8 cellular contexts compared by ENCODE assay signal in the genomic region with DNA sequence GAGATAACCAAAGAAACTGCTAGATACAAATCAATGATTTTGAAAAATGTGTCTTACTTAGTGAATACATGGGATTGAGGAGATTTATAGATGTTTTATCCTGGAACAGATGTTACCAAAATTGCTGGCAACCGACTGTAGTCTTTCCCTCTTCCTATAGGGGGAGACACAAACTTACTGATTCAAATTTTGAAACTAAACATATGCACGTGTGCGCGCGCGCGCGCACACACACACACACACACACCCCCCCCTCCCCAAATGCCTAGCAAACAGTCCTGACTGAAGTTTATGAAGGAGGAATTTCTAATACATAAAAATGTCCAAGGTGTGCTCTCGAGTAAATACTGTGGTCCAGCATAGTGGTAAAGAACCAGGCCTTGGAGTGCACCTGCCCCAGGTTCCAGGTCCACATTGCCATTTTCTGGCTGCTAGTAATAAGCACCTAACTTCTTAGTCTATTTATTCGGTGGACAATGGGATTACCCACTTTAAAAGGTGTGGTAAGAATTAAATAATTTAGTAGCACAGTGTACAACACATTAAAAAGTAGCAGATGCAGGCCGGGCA. TPM values are rescaled to one million over a fixed set of nuclear protein-coding genes. Genes with fewer than 3 reads are reported as not detected.
DNase-seq lines count a peak whose midpoint lies in the region; ATAC-seq, FAIRE-seq and TF ChIP-seq lines count a peak whose summit lies in the region.

No MANE protein-coding gene starts in this region.

- no peak overlapping the region for H3K4me3 ChIP-seq in PC-9
- H3K4me3 ChIP-seq in K562: no peak overlapping the region
- no peak overlapping the region for H3K4me3 ChIP-seq in liver (ENCODE audit: low read depth in 1 of 3, low read length in 3 of 3)

- 65% methylated on average over 4 of the region's 11 CpGs for WGBS in K562 (ENCODE audit: insufficient coverage, low coverage, missing lambda C conversion rate)
- WGBS in liver: 84% methylated on average over 11 of the region's 11 CpGs

- no peak for TF ChIP-seq EP300 in K562 (IDR thresholded peaks at IDR 0.05; ENCODE audit: low read length)

- no peak overlapping the region for H2AFZ ChIP-seq in PC-9
- no peak overlapping the region for H2AFZ ChIP-seq in K562 (ENCODE audit: low read depth, low read length)

- H3K4me2 ChIP-seq in PC-9 (no peak overlapping the region), K562 (ENCODE audit: insufficient read depth, low read length) (no peak overlapping the region)

- in situ Hi-C loops in K562 (cut with MboI): no loop called here

- H3K27ac ChIP-seq in PC-9 (no peak overlapping the region), K562 (ENCODE audit: extremely low read depth, low read depth, low read length) (no peak overlapping the region), liver (ENCODE audit: low read depth in 1 of 2, low read length in 2 of 2) (no peak overlapping the region)

- no peaks in the 10 kb centered on the region for H3K9me2 ChIP-seq in PC-9 (ENCODE audit: insufficient read depth)

- TF ChIP-seq RAD21 in K562 (CRISPR knock-in tag; conservative IDR thresholded peaks at IDR 0.05 in 1 of 2, IDR thresholded peaks at IDR 0.05 in 1 of 2) (peak in 1 of 2 experiments; percentile 54; a peak in 2 of 4 replicates), liver (IDR thresholded peaks at IDR 0.05) (peak; percentile 61 to 70)

- no peaks in the 10 kb centered on the region for H3K79me2 ChIP-seq in PC-9 (ENCODE audit: low read depth)
- no peaks in the 10 kb centered on the region for H3K79me2 ChIP-seq in K562 (ENCODE audit: control insufficient read depth, insufficient read depth, low read length)

- H3K27me3 ChIP-seq in PC-9 (ENCODE audit: insufficient read depth, low read depth) (no peaks in the 10 kb centered on the region), K562 (ENCODE audit: control insufficient read depth in 2 of 2, insufficient read depth in 2 of 2, low read length in 2 of 2) (no peaks in the 10 kb centered on the region), liver (ENCODE audit: control insufficient read depth in 4 of 4, insufficient read depth in 4 of 4, low read length in 3 of 4) (no peaks in the 10 kb centered on the region)

- CTCF ChIA-PET in PC-9 (lab: Charles Lee) (no interaction called here), K562 (lab: Yijun Ruan, JAX; ENCODE audit: low intra/inter-chr PET ratio) (interaction anchor here (0.6 kb wide), 1 partner anchor 68 kb away, joined by 4 read pairs; no protein-coding TSS in a partner anchor)

- no peaks in the 10 kb centered on the region for H3F3A ChIP-seq in PC-9 (ENCODE audit: insufficient read depth, low read depth)

- TF ChIP-seq CTCF in PC-9 (conservative IDR thresholded peaks at IDR 0.05) (peak; percentile 72), K562 (IDR thresholded peaks at IDR 0.05 in 2 of 3, conservative IDR thresholded peaks at IDR 0.05 in 1 of 3; ENCODE audit: insufficient read depth in 2 of 3, low read depth in 1 of 3, low read length in 3 of 3) (peak; percentile 28 to 56 (median 53); a peak in 4 of 6 replicates), liver (IDR thresholded peaks at IDR 0.05; ENCODE audit: low read depth, low read length, missing input control) (peak; percentile 48)

- H4K20me1 ChIP-seq in PC-9 (ENCODE audit: insufficient read depth) (no peaks in the 10 kb centered on the region), K562 (replicated peaks; ENCODE audit: control insufficient read depth, insufficient read depth, low read length) (no peaks in the 10 kb centered on the region)

- no peak for TF ChIP-seq POLR2A in K562 (conservative IDR thresholded peaks at IDR 0.05)

- peak; percentile 67 for DNase-seq in activated effector memory CD4-positive, alpha-beta T cell treated with anti-CD3 and anti-CD28 coated beads, Interleukin-2, amount 50 U/mL, for 16 hours
- DNase-seq in activated effector memory CD4-positive, alpha-beta T cell treated with Interleukin-2 at 50 U/mL for 16 hours: no peak
- peak in 1 of 2 experiments; percentile 36 for DNase-seq in PC-9
- DNase-seq in K562 (ENCODE audit: extremely low read depth in 1 of 4, low spot score in 3 of 4): peak; percentile 25 to 32 (median 28)
- peak; percentile 31 for DNase-seq in urothelium cell line (ENCODE audit: low spot score)

- H3K9me3 ChIP-seq in PC-9 (ENCODE audit: insufficient read depth, low read depth): no peaks in the 10 kb centered on the region
- H3K9me3 ChIP-seq in K562 (replicated peaks; ENCODE audit: control insufficient read depth, insufficient read depth, low read depth, low read length): no peaks in the 10 kb centered on the region
- no peaks in the 10 kb centered on the region for H3K9me3 ChIP-seq in liver (ENCODE audit: control insufficient read depth in 4 of 4, low read length in 3 of 4)

- no peaks in the 10 kb centered on the region for H3K9me1 ChIP-seq in K562 (ENCODE audit: control insufficient read depth, insufficient read depth, low read length)

- POLR2A ChIA-PET in PC-9 (lab: Charles Lee; ENCODE audit: unreplicated experiment): no interaction called here
- POLR2A ChIA-PET in K562 (lab: Yijun Ruan, JAX): no interaction called here

- no TSS peak for BruUV-seq in PC-9 (replicated peaks; lab: Mats Ljungman, UMichigan)
- BruUV-seq in K562 (replicated peaks; lab: Mats Ljungman, UMichigan): no TSS peak

- H3K36me3 ChIP-seq in PC-9 (ENCODE audit: low read depth): peaks cover 4% of the 10 kb centered on the region; the same call in 1 of the 2 replicates
- H3K36me3 ChIP-seq in K562 (ENCODE audit: control insufficient read depth, insufficient read depth, low read length): peaks cover 68% of the 10 kb centered on the region
- H3K36me3 ChIP-seq in liver (ENCODE audit: control insufficient read depth in 4 of 4, insufficient read depth in 3 of 4, low read depth in 1 of 4, low read length in 3 of 4): peaks cover 12 to 52% (median 47%) of the 10 kb centered on the region in 4 donors

- peak; percentile 74 for FAIRE-seq in K562 (lab: Jason Lieb, UNC)
- FAIRE-seq in urothelium cell line (lab: Jason Lieb, UNC): no peak

- ATAC-seq in K562: peak; percentile 62; the same call in 2 of the 3 replicates
- no peak for ATAC-seq in GM21737 (IDR thresholded peaks at IDR 0.05; ENCODE audit: unreplicated experiment)
- no peak for ATAC-seq in GM19035 (IDR thresholded peaks at IDR 0.05; ENCODE audit: unreplicated experiment)

- H3K4me1 ChIP-seq in PC-9 (replicated peaks; ENCODE audit: insufficient read depth) (no peaks in the 10 kb centered on the region), K562 (replicated peaks in 1 of 2; ENCODE audit: control insufficient read depth in 2 of 2, insufficient read depth in 2 of 2, low read length in 2 of 2) (no peaks in the 10 kb centered on the region; a peak in 1 of 5 replicates), liver (ENCODE audit: control insufficient read depth in 4 of 4, insufficient read depth in 4 of 4, low read length in 3 of 4) (no peaks in the 10 kb centered on the region)

- intact Hi-C loops in PC-9 (cut with micrococcal nuclease; ENCODE audit: unreplicated experiment): loop anchor here (1.0 to 10.0 kb wide), 2 partner anchors 121 to 154 kb away; a partner anchor contains a TSS
- intact Hi-C loops in K562 (cut with micrococcal nuclease): loop anchor here (1.0 kb wide), 1 partner anchor 154 kb away; no protein-coding TSS in a partner anchor

- H3K9ac ChIP-seq in K562 (ENCODE audit: insufficient read depth in 1 of 2, low read depth in 2 of 2, low read length in 2 of 2) (no peak overlapping the region), liver (ENCODE audit: low read depth in 1 of 2, low read length in 2 of 2) (no peak overlapping the region)

TF ChIP-seq in liver, 16 proteins besides CTCF, POLR2A, EP300 and RAD21 (continues in another document):
- TF ChIP-seq FOXA2 (IDR thresholded peaks at IDR 0.05) (no peak), FOXA1 (IDR thresholded peaks at IDR 0.05) (no peak)

RNA-seq across cellular contexts. Expression of a gene that starts 18.5 kb away (rescaled TPM):
- total RNA-seq in PC-9 (2021) (6.9 and 12.4 TPM in 2 replicates), K562 (2014; rRNA removed) (2.6 and 4.2 TPM in 2 replicates), K562 (2014; rRNA removed; fragmentation: Illumina TruSeq; extraction: Trizol) (2.9 and 3.8 TPM in 2 replicates), K562 (2015; rRNA removed; fragmentation: Illumina TruSeq; extraction: Trizol) (3.4 and 3.5 TPM in 2 replicates), K562 (2021) (3.0 and 4.2 TPM in 2 replicates), liver (1 to 10 TPM; 1.9 to 3.1 TPM)
- 16.8 and 18.1 TPM in 2 replicates for total RNA-seq in K562 (2011; cell fraction: chromatin; rRNA removed; ENCODE audit: low replicate concordance)
- total RNA-seq in K562 (2011; cell fraction: nucleolus; rRNA removed): 10.0 and 13.7 TPM in 2 replicates
- 8.5 and 10.4 TPM in 2 replicates for total RNA-seq in K562 (2011; cell fraction: nucleoplasm; rRNA removed)
- polyA plus RNA-seq in K562 (2011; rRNA removed) (3.8 and 4.3 TPM in 2 replicates), K562 (2014; fragmentation: Illumina TruSeq; extraction: Trizol) (4.0 and 5.7 TPM in 2 replicates), K562 (2014; fragmentation: Nextera tagmentation; extraction: Ambion mirVana) (1 to 10 TPM; 1.3 to 1.6 TPM), K562 (2014; rRNA removed) (4.6 and 5.6 TPM in 2 replicates), liver (1 to 10 TPM in 1 of 2 donors, under 1 TPM in 1; 0.96 to 1.3 TPM)
- polyA plus RNA-seq in K562 (2011; cell fraction: cytosol; rRNA removed): 2.1 and 3.3 TPM in 2 replicates
- 7.7 and 15.6 TPM in 2 replicates for polyA plus RNA-seq in K562 (2011; cell fraction: nucleus; rRNA removed)
- 3.0 and 7.5 TPM in 2 replicates for polyA plus RNA-seq in K562 (2012)
- 2.5 and 2.6 TPM in 2 replicates for polyA minus RNA-seq in K562 (2011; rRNA and poly(A)+ RNA removed)
- 1.3 and 2.9 TPM in 2 replicates for polyA minus RNA-seq in K562 (2011; cell fraction: cytosol; rRNA and poly(A)+ RNA removed)
- 3.0 and 3.3 TPM in 2 replicates for polyA minus RNA-seq in K562 (2011; cell fraction: nucleus; rRNA and poly(A)+ RNA removed)

RNA-seq across cellular contexts. Expression of a gene that starts 44.3 kb away (rescaled TPM):
- total RNA-seq in PC-9 (2021) (39.8 and 42.9 TPM in 2 replicates), K562 (2014; rRNA removed) (11.8 and 22.1 TPM in 2 replicates), K562 (2014; rRNA removed; fragmentation: Illumina TruSeq; extraction: Trizol) (21.3 and 21.7 TPM in 2 replicates), K562 (2015; rRNA removed; fragmentation: Illumina TruSeq; extraction: Trizol) (20.8 and 21.1 TPM in 2 replicates), K562 (2021) (26.7 and 29.5 TPM in 2 replicates), liver (10 to 100 TPM; 16.1 to 17.7 TPM)
- total RNA-seq in K562 (2011; cell fraction: chromatin; rRNA removed; ENCODE audit: low replicate concordance): 133 and 164 TPM in 2 replicates
- total RNA-seq in K562 (2011; cell fraction: nucleolus; rRNA removed): 65.0 and 68.9 TPM in 2 replicates
- total RNA-seq in K562 (2011; cell fraction: nucleoplasm; rRNA removed): 73.2 and 84.3 TPM in 2 replicates
- polyA plus RNA-seq in K562 (2011; rRNA removed) (34.2 and 40.4 TPM in 2 replicates), K562 (2014; fragmentation: Illumina TruSeq; extraction: Trizol) (24.7 and 28.2 TPM in 2 replicates), K562 (2014; fragmentation: Nextera tagmentation; extraction: Ambion mirVana) (10 to 100 TPM; 15.4 to 22.9 TPM), K562 (2014; rRNA removed) (20.4 and 26.1 TPM in 2 replicates), liver (10 to 100 TPM; 12.5 to 13.7 TPM)
- polyA plus RNA-seq in K562 (2011; cell fraction: cytosol; rRNA removed): 15.9 and 25.7 TPM in 2 replicates
- polyA plus RNA-seq in K562 (2011; cell fraction: nucleus; rRNA removed): 41.0 and 48.6 TPM in 2 replicates
- 15.9 and 17.4 TPM in 2 replicates for polyA plus RNA-seq in K562 (2012)
- 92.0 and 112 TPM in 2 replicates for polyA minus RNA-seq in K562 (2011; rRNA and poly(A)+ RNA removed)
- polyA minus RNA-seq in K562 (2011; cell fraction: cytosol; rRNA and poly(A)+ RNA removed): 19.7 and 26.8 TPM in 2 replicates
- 25.7 and 36.9 TPM in 2 replicates for polyA minus RNA-seq in K562 (2011; cell fraction: nucleus; rRNA and poly(A)+ RNA removed)
